17 cellular contexts compared by ENCODE assay signal in the genomic region with DNA sequence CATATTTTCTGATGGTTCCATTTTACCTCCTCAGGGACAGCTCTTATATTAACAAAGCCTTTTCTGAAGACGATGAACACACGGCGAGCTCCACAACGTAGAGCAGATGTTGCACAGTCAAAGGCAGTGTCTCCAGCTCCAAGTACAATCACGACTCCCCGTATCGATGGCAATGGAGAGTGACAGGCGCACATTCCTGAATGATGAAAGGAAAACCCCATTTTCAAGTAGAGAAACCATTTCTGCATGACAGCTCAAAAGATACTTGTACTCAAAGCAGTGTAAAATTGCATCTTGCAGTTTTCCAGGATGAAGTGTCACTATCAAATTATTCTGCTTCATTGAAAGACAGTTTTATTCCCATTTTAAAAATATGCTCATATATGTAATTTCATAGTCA.
"Had no signal": no experiment of that assay in that cellular context is flagged by ENCODE, and none has a peak within 500 bp of the region (broad histone marks: within the 10 kb centered on the region; RNA-seq: fewer than 3 reads in every experiment).

No MANE protein-coding gene starts in this region.

- H3K27me3 ChIP-seq: dorsolateral prefrontal cortex, esophagus muscularis mucosa, foreskin keratinocyte, gastroesophageal sphincter, heart right ventricle, left lung had no signal

- H3K4me1 Mint-ChIP-seq: mesothelial cell of epicardium had no signal

- H3K9me3 ChIP-seq: esophagus muscularis mucosa, gastroesophageal sphincter, heart right ventricle, left lung, lower lobe of right lung, mucosa of descending colon had no signal

- H3K4me1 ChIP-seq: esophagus muscularis mucosa, foreskin keratinocyte, gastroesophageal sphincter, heart right ventricle, left lung, lower lobe of right lung had no signal

- ATAC-seq: foreskin keratinocyte, gastroesophageal sphincter, heart right ventricle, left cardiac atrium, left lung, left ventricle myocardium superior, lower lobe of right lung, mucosa of descending colon had no signal

- H3K4me3 ChIP-seq: coronary artery, dorsolateral prefrontal cortex, esophagus muscularis mucosa, gastroesophageal sphincter, heart right ventricle, left lung, lower lobe of right lung, mucosa of descending colon had no signal

- H3K27ac Mint-ChIP-seq: mesothelial cell of epicardium had no signal

- H3K4me3 Mint-ChIP-seq: mesothelial cell of epicardium had no signal

- DNase-seq: dermis blood vessel endothelial cell; dorsolateral prefrontal cortex; effector CD4-positive, alpha-beta T cell; effector memory CD4-positive, alpha-beta T cell; foreskin keratinocyte; heart right ventricle; hippocampal formation; left cardiac atrium; left lung; left ventricle myocardium superior; lower lobe of right lung; mesenchymal stem cell; mucosa of descending colon had no signal

- H3K27ac ChIP-seq: coronary artery, dorsolateral prefrontal cortex, esophagus muscularis mucosa, foreskin keratinocyte, gastroesophageal sphincter, heart right ventricle, left lung, lower lobe of right lung had no signal
